In the genomic region with DNA sequence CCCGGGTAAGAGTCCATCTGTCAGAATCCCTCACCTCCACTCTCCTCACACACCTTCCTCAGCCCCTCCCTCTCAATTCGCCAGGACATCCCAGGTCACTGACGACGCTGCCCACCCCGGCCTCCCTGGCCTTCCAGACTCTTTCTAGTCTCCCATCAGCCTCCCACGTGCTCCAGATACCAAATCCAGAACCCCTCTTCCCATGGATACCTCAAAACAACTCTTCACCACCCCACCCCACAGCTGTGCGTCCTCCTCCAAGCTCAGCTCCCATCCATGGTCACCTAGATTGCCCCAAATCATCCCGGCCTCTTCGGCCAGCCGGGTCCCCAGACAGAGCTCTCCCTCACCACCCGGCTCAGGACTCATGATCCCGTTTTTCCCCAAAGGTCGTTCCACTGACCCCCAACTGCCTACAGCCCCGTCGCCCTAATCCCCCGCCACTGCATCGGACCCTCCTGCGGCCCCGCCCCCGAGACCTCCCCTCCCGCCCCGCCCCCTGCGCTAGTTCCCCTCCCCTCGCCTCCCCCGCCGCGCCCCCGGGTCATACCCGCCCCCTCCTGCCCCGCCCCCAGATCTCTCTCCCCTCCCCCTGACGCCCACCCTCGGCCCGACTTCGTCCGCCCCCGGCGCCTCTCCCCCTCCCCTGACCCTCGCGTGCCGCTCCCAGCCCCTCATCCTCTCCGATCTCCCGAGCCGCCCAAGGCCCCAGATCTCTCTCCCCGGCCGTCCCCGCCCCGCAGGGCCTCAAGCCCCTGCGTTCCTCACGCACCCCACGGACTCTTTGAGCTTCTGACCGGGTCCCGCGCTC, we compare ENCODE assay signal across 1 cellular context.
TF ChIP-seq lines count a peak whose summit lies in the region.

No MANE protein-coding gene starts in this region.

TF ChIP-seq in HepG2, 621 proteins besides CTCF, POLR2A, EP300 and RAD21 (continued from another document and continues in another):
- TF ChIP-seq SIX4 (CRISPR knock-in tag; IDR thresholded peaks at IDR 0.05) (no peak), ZNF564 (CRISPR knock-in tag; IDR thresholded peaks at IDR 0.05) (no peak), ZNF430 (CRISPR knock-in tag; IDR thresholded peaks at IDR 0.05) (0 out of 2 replicates have a peak, but pooled peaks have one; percentile 7), MATR3 (CRISPR knock-in tag; IDR thresholded peaks at IDR 0.05) (no peak), ZNF772 (CRISPR knock-in tag; IDR thresholded peaks at IDR 0.05) (no peak), HNRNPLL (IDR thresholded peaks at IDR 0.05; ENCODE audit: low read depth, low read length, poor library complexity, severe bottlenecking) (peak; percentile 32), ATM (IDR thresholded peaks at IDR 0.05; ENCODE audit: borderline replicate concordance) (no peak), ZNF773 (CRISPR knock-in tag; IDR thresholded peaks at IDR 0.05; ENCODE audit: borderline replicate concordance) (no peak; the same call in 1 of the 2 replicates), ZNF530 (CRISPR knock-in tag; IDR thresholded peaks at IDR 0.05; ENCODE audit: low read depth) (no peak), SIN3A (IDR thresholded peaks at IDR 0.05; ENCODE audit: borderline replicate concordance, low read depth, low read length) (peak; percentile 39; the same call in 1 of the 2 replicates), MAZ (IDR thresholded peaks at IDR 0.05; ENCODE audit: borderline replicate concordance, low read depth, low read length) (no peak), MAZ (CRISPR knock-in tag; IDR thresholded peaks at IDR 0.05; ENCODE audit: low read depth) (no peak), MIXL1 (CRISPR knock-in tag; IDR thresholded peaks at IDR 0.05) (no peak), DMAP1 (CRISPR knock-in tag; IDR thresholded peaks at IDR 0.05) (0 out of 2 replicates have a peak, but pooled peaks have one; percentile 3), ETV6 (CRISPR knock-in tag; conservative IDR thresholded peaks at IDR 0.05) (no peak), RFX5 (IDR thresholded peaks at IDR 0.05; ENCODE audit: low read depth, low read length) (no peak), RFXAP (CRISPR knock-in tag; IDR thresholded peaks at IDR 0.05; ENCODE audit: borderline replicate concordance) (no peak), KDM2A (CRISPR knock-in tag; IDR thresholded peaks at IDR 0.05; ENCODE audit: borderline replicate concordance, low read depth) (0 out of 2 replicates have a peak, but pooled peaks have one; percentile 15), NFIC (IDR thresholded peaks at IDR 0.05; ENCODE audit: low read length) (no peak), SMYD3 (CRISPR knock-in tag; IDR thresholded peaks at IDR 0.05) (no peak), NFYB (CRISPR knock-in tag; IDR thresholded peaks at IDR 0.05) (no peak), ATRX (CRISPR knock-in tag; IDR thresholded peaks at IDR 0.05; ENCODE audit: borderline replicate concordance) (no peak), ZBTB7B (CRISPR knock-in tag; IDR thresholded peaks at IDR 0.05) (no peak), HOXD1 (CRISPR knock-in tag; IDR thresholded peaks at IDR 0.05) (no peak), ZFY (CRISPR knock-in tag; IDR thresholded peaks at IDR 0.05) (peak; percentile 18; the same call in 1 of the 2 replicates), ZNF207 (IDR thresholded peaks at IDR 0.05; ENCODE audit: borderline replicate concordance) (no peak), FOSL2 (CRISPR knock-in tag; IDR thresholded peaks at IDR 0.05) (no peak), ZNF136 (CRISPR knock-in tag; IDR thresholded peaks at IDR 0.05; ENCODE audit: low read depth) (no peak), ZNF138 (CRISPR knock-in tag; IDR thresholded peaks at IDR 0.05; ENCODE audit: low read depth) (no peak), GTF3A (CRISPR knock-in tag; conservative IDR thresholded peaks at IDR 0.05) (no peak), HNRNPUL1 (IDR thresholded peaks at IDR 0.05; ENCODE audit: low read depth, low read length) (no peak), ZBTB3 (CRISPR knock-in tag; IDR thresholded peaks at IDR 0.05; ENCODE audit: borderline replicate concordance, low read depth) (no peak), HNF4A (CRISPR knock-in tag; IDR thresholded peaks at IDR 0.05) (no peak)
- TF ChIP-seq, protein P1, sequence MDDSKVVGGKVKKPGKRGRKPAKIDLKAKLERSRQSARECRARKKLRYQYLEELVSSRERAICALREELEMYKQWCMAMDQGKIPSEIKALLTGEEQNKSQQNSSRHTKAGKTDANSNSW (CRISPR knock-in tag; IDR thresholded peaks at IDR 0.05; ENCODE audit: borderline replicate concordance), result no peak
- TF ChIP-seq, protein P2, sequence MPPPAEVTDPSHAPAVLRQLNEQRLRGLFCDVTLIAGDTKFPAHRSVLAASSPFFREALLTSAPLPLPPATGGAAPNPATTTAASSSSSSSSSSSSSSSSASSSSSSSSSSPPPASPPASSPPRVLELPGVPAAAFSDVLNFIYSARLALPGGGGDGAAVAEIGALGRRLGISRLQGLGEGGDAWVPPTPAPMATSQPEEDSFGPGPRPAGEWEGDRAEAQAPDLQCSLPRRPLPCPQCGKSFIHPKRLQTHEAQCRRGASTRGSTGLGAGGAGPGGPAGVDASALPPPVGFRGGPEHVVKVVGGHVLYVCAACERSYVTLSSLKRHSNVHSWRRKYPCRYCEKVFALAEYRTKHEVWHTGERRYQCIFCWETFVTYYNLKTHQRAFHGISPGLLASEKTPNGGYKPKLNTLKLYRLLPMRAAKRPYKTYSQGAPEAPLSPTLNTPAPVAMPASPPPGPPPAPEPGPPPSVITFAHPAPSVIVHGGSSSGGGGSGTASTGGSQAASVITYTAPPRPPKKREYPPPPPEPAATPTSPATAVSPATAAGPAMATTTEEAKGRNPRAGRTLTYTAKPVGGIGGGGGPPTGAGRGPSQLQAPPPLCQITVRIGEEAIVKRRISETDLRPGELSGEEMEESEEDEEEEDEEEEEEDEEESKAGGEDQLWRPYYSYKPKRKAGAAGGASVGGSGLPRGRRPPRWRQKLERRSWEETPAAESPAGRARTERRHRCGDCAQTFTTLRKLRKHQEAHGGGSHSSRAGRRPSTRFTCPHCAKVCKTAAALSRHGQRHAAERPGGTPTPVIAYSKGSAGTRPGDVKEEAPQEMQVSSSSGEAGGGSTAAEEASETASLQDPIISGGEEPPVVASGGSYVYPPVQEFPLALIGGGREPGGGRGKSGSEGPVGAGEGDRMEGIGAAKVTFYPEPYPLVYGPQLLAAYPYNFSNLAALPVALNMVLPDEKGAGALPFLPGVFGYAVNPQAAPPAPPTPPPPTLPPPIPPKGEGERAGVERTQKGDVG (CRISPR knock-in tag; IDR thresholded peaks at IDR 0.05; ENCODE audit: borderline replicate concordance), result no peak
- TF ChIP-seq, protein P3, sequence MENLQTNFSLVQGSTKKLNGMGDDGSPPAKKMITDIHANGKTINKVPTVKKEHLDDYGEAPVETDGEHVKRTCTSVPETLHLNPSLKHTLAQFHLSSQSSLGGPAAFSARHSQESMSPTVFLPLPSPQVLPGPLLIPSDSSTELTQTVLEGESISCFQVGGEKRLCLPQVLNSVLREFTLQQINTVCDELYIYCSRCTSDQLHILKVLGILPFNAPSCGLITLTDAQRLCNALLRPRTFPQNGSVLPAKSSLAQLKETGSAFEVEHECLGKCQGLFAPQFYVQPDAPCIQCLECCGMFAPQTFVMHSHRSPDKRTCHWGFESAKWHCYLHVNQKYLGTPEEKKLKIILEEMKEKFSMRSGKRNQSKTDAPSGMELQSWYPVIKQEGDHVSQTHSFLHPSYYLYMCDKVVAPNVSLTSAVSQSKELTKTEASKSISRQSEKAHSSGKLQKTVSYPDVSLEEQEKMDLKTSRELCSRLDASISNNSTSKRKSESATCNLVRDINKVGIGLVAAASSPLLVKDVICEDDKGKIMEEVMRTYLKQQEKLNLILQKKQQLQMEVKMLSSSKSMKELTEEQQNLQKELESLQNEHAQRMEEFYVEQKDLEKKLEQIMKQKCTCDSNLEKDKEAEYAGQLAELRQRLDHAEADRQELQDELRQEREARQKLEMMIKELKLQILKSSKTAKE (CRISPR knock-in tag; IDR thresholded peaks at IDR 0.05; ENCODE audit: borderline replicate concordance), result 0 out of 2 replicates have a peak, but pooled peaks have one; percentile 7
- TF ChIP-seq, protein P4, sequence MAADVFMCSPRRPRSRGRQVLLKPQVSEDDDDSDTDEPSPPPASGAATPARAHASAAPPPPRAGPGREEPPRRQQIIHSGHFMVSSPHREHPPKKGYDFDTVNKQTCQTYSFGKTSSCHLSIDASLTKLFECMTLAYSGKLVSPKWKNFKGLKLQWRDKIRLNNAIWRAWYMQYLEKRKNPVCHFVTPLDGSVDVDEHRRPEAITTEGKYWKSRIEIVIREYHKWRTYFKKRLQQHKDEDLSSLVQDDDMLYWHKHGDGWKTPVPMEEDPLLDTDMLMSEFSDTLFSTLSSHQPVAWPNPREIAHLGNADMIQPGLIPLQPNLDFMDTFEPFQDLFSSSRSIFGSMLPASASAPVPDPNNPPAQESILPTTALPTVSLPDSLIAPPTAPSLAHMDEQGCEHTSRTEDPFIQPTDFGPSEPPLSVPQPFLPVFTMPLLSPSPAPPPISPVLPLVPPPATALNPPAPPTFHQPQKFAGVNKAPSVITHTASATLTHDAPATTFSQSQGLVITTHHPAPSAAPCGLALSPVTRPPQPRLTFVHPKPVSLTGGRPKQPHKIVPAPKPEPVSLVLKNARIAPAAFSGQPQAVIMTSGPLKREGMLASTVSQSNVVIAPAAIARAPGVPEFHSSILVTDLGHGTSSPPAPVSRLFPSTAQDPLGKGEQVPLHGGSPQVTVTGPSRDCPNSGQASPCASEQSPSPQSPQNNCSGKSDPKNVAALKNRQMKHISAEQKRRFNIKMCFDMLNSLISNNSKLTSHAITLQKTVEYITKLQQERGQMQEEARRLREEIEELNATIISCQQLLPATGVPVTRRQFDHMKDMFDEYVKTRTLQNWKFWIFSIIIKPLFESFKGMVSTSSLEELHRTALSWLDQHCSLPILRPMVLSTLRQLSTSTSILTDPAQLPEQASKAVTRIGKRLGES (CRISPR knock-in tag; IDR thresholded peaks at IDR 0.05; ENCODE audit: borderline replicate concordance), result no peak
- TF ChIP-seq, protein P5, sequence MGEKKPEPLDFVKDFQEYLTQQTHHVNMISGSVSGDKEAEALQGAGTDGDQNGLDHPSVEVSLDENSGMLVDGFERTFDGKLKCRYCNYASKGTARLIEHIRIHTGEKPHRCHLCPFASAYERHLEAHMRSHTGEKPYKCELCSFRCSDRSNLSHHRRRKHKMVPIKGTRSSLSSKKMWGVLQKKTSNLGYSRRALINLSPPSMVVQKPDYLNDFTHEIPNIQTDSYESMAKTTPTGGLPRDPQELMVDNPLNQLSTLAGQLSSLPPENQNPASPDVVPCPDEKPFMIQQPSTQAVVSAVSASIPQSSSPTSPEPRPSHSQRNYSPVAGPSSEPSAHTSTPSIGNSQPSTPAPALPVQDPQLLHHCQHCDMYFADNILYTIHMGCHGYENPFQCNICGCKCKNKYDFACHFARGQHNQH (CRISPR knock-in tag; IDR thresholded peaks at IDR 0.05), result no peak
- TF ChIP-seq, protein P6, sequence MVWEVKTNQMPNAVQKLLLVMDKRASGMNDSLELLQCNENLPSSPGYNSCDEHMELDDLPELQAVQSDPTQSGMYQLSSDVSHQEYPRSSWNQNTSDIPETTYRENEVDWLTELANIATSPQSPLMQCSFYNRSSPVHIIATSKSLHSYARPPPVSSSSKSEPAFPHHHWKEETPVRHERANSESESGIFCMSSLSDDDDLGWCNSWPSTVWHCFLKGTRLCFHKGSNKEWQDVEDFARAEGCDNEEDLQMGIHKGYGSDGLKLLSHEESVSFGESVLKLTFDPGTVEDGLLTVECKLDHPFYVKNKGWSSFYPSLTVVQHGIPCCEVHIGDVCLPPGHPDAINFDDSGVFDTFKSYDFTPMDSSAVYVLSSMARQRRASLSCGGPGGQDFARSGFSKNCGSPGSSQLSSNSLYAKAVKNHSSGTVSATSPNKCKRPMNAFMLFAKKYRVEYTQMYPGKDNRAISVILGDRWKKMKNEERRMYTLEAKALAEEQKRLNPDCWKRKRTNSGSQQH (CRISPR knock-in tag; IDR thresholded peaks at IDR 0.05; ENCODE audit: low read depth), result no peak
- TF ChIP-seq, protein P7, sequence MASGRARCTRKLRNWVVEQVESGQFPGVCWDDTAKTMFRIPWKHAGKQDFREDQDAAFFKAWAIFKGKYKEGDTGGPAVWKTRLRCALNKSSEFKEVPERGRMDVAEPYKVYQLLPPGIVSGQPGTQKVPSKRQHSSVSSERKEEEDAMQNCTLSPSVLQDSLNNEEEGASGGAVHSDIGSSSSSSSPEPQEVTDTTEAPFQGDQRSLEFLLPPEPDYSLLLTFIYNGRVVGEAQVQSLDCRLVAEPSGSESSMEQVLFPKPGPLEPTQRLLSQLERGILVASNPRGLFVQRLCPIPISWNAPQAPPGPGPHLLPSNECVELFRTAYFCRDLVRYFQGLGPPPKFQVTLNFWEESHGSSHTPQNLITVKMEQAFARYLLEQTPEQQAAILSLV (CRISPR knock-in tag; IDR thresholded peaks at IDR 0.05; ENCODE audit: borderline replicate concordance), result no peak
- TF ChIP-seq, protein P8, sequence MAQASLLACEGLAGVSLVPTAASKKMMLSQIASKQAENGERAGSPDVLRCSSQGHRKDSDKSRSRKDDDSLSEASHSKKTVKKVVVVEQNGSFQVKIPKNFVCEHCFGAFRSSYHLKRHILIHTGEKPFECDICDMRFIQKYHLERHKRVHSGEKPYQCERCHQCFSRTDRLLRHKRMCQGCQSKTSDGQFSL (CRISPR knock-in tag; IDR thresholded peaks at IDR 0.05), result no peak
- TF ChIP-seq, protein P9, sequence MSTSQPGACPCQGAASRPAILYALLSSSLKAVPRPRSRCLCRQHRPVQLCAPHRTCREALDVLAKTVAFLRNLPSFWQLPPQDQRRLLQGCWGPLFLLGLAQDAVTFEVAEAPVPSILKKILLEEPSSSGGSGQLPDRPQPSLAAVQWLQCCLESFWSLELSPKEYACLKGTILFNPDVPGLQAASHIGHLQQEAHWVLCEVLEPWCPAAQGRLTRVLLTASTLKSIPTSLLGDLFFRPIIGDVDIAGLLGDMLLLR (CRISPR knock-in tag; IDR thresholded peaks at IDR 0.05), result no peak
- TF ChIP-seq, protein P10, sequence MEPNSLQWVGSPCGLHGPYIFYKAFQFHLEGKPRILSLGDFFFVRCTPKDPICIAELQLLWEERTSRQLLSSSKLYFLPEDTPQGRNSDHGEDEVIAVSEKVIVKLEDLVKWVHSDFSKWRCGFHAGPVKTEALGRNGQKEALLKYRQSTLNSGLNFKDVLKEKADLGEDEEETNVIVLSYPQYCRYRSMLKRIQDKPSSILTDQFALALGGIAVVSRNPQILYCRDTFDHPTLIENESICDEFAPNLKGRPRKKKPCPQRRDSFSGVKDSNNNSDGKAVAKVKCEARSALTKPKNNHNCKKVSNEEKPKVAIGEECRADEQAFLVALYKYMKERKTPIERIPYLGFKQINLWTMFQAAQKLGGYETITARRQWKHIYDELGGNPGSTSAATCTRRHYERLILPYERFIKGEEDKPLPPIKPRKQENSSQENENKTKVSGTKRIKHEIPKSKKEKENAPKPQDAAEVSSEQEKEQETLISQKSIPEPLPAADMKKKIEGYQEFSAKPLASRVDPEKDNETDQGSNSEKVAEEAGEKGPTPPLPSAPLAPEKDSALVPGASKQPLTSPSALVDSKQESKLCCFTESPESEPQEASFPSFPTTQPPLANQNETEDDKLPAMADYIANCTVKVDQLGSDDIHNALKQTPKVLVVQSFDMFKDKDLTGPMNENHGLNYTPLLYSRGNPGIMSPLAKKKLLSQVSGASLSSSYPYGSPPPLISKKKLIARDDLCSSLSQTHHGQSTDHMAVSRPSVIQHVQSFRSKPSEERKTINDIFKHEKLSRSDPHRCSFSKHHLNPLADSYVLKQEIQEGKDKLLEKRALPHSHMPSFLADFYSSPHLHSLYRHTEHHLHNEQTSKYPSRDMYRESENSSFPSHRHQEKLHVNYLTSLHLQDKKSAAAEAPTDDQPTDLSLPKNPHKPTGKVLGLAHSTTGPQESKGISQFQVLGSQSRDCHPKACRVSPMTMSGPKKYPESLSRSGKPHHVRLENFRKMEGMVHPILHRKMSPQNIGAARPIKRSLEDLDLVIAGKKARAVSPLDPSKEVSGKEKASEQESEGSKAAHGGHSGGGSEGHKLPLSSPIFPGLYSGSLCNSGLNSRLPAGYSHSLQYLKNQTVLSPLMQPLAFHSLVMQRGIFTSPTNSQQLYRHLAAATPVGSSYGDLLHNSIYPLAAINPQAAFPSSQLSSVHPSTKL (CRISPR knock-in tag; IDR thresholded peaks at IDR 0.05), result no peak
